In genomic region chr9:110912701-110913291, GRCh38 we compare ENCODE assay signal across 14 cellular contexts.
A peak's percentile ranks its signal among the peaks of the same experiment; 100 is the strongest.
DNase-seq lines count a peak whose midpoint lies in the region; ATAC-seq and TF ChIP-seq lines count a peak whose summit lies in the region.
"Had no signal": no experiment of that assay in that cellular context is flagged by ENCODE, and none has a peak within 500 bp of the region (broad histone marks: within the 10 kb centered on the region; RNA-seq: fewer than 3 reads in every experiment).

No MANE protein-coding gene starts in this region.

- peaks cover 86% of the 10 kb centered on the region for H3K79me2 ChIP-seq in PC-3 (ENCODE audit: low read length)

- H3K27me3 ChIP-seq in PC-3 (ENCODE audit: low read length), result no peaks in the 10 kb centered on the region
- H3K27me3 ChIP-seq in thoracic aorta (replicated peaks; ENCODE audit: insufficient read depth), result no peaks in the 10 kb centered on the region

- CTCF ChIA-PET in PC-3 (lab: Charles Lee), result no interaction called here

- H2AFZ ChIP-seq in PC-3 (ENCODE audit: low read length), result no peak overlapping the region

- H3K36me3 ChIP-seq in PC-3 (ENCODE audit: low read depth, low read length) (peaks cover 55% of the 10 kb centered on the region), mucosa of descending colon (ENCODE audit: low read depth) (no peaks in the 10 kb centered on the region), thoracic aorta (no peaks in the 10 kb centered on the region)

- H3K4me1 ChIP-seq in PC-3 (ENCODE audit: insufficient read depth, low read length), result peaks cover 55% of the 10 kb centered on the region
- H3K4me1 ChIP-seq in mucosa of descending colon (ENCODE audit: low read depth), result no peaks in the 10 kb centered on the region
- H3K4me1 ChIP-seq in thoracic aorta (ENCODE audit: control insufficient read depth in 1 of 2, low read depth in 2 of 2), result peaks cover 6 to 54% of the 10 kb centered on the region in 2 donors

- H3K4me3 ChIP-seq in PC-3 (ENCODE audit: low read length), result no peak overlapping the region; the same call in 1 of the 2 replicates
- no peak overlapping the region for H3K4me3 ChIP-seq in mucosa of descending colon
- H3K4me3 ChIP-seq in thoracic aorta, result peak overlapping the region; percentile 32

- DNase-seq in PC-3 (peak; percentile 54), epithelial cell of prostate (ENCODE audit: low read depth, low spot score) (no peak), mucosa of descending colon (no peak), thoracic aorta (ENCODE audit: low spot score) (no peak), medulla oblongata (ENCODE audit: extremely low spot score) (no peak), NCI-H187 (lab: John Stamatoyannopoulos, UW) (no peak)
- DNase-seq: activated effector memory CD4-positive, alpha-beta T cell treated with anti-CD3 and anti-CD28 coated beads, Interleukin-2, amount 50 U/mL, for 16 hours; cerebellar nuclear complex; kidney; NCI-H2081; nucleus accumbens; stimulated activated naive B cell treated with anti-CD40 and anti-IgM and Interleukin-4, amounts not matched to agents 10 μg/mL and 1 μg/mL and 100 μg/mL, for 72 hours had no signal

- H3K9me2 ChIP-seq in PC-3 (replicated peaks; ENCODE audit: low read length), result no peaks in the 10 kb centered on the region

- no peaks in the 10 kb centered on the region for H4K20me1 ChIP-seq in PC-3 (ENCODE audit: low read length)

- peaks cover 14% of the 10 kb centered on the region for H3F3A ChIP-seq in PC-3 (ENCODE audit: low read length, unreplicated experiment)

- peak overlapping the region; percentile 94 for H3K9ac ChIP-seq in PC-3 (ENCODE audit: low read length)

- no peak for ATAC-seq in PC-3
- ATAC-seq in mucosa of descending colon, result peak; percentile 34
- no peak for ATAC-seq in thoracic aorta (ENCODE audit: insufficient number of reproducible peaks, low FRiP score, low read depth)
- ATAC-seq in HG03039 (IDR thresholded peaks at IDR 0.05; ENCODE audit: unreplicated experiment), result no peak
- no peak for ATAC-seq in GM19463 (IDR thresholded peaks at IDR 0.05; ENCODE audit: unreplicated experiment)
- ATAC-seq: stimulated activated naive B cell treated with anti-CD40 and anti-IgM and Interleukin-4, amounts not matched to agents 10 μg/mL and 1 μg/mL and 100 μg/mL, for 72 hours had no signal

- H3K27ac ChIP-seq in PC-3 (ENCODE audit: low read length) (peak overlapping the region; percentile 100), epithelial cell of prostate (peak overlapping the region; percentile 66), thoracic aorta (peak overlapping the region; percentile 65 to 72)

- no TSS peak for BruUV-seq in PC-3 (replicated peaks; lab: Mats Ljungman, UMichigan)

- H3K9me3 ChIP-seq in PC-3 (ENCODE audit: low read length), result peaks cover 20% of the 10 kb centered on the region
- peaks cover 17% of the 10 kb centered on the region for H3K9me3 ChIP-seq in mucosa of descending colon
- peaks cover 12% of the 10 kb centered on the region for H3K9me3 ChIP-seq in thoracic aorta

- TF ChIP-seq CTCF in PC-3 (conservative IDR thresholded peaks at IDR 0.05; ENCODE audit: low read depth, low read length), result no peak
- no peak for TF ChIP-seq CTCF in mucosa of descending colon (IDR thresholded peaks at IDR 0.05)
- no peak for TF ChIP-seq CTCF in thoracic aorta (IDR thresholded peaks at IDR 0.05)

- intact Hi-C loops in PC-3 (cut with micrococcal nuclease) (loop anchor here (5.0 kb wide), 4 partner anchors 105 to 160 kb away; partner anchors contain the start of gene LPAR1), mucosa of descending colon (cut with DNase I, micrococcal nuclease) (no loop called here)

- POLR2A ChIA-PET in PC-3 (lab: Charles Lee; ENCODE audit: unreplicated experiment), result interaction anchor here (0.7 kb wide), 1 partner anchor 60 kb away, joined by 3 read pairs; no protein-coding TSS in a partner anchor

- peak overlapping the region; percentile 76 for H3K4me2 ChIP-seq in PC-3 (ENCODE audit: low read length)
